In the genomic region with DNA sequence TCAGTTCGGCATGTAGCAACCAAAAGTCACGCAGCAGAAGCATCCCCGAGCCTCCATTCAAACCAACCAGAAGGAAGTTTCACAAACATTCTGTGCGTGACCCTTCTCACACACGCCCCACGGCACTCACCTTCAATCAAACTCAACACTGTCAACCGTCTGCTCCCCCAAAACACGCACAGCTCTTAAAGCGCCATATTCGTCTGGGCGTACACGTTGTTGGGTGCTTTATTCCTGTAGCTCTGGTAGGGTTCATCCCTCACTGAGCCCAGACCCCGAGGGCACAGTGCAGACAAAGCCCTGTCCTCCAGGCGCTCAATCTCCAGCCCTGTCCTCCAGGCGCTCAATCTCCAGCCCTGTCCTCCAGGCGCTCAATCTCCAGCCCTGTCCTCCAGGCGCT, we compare ENCODE assay signal across 21 cellular contexts. TPM values are rescaled to one million over a fixed set of nuclear protein-coding genes. Genes with fewer than 3 reads are reported as not detected.
DNase-seq lines count a peak whose midpoint lies in the region; ATAC-seq and TF ChIP-seq lines count a peak whose summit lies in the region.
"Had no signal": no experiment of that assay in that cellular context is flagged by ENCODE, and none has a peak within 500 bp of the region (broad histone marks: within the 10 kb centered on the region; RNA-seq: fewer than 3 reads in every experiment).

No MANE protein-coding gene starts in this region.

- H3K4me1 Mint-ChIP-seq in HFFc6 (ENCODE audit: low read depth) (peaks cover 6% of the 10 kb centered on the region; the same call in 1 of the 2 replicates), brain (peaks cover 24% of the 10 kb centered on the region), neural crest cell (peaks cover 9% of the 10 kb centered on the region)

- H3K27ac Mint-ChIP-seq in HFFc6 (no peak overlapping the region), brain (no peak overlapping the region), neural crest cell (ENCODE audit: unreplicated experiment) (no peak overlapping the region)
- H3K27ac Mint-ChIP-seq: activated naive CD4-positive, alpha-beta T cell treated with anti-CD3 and anti-CD28 coated beads for 36 hours; activated T-cell treated with anti-CD3 and anti-CD28 coated beads, Interleukin-2, amount 50 U/mL, for 72 hours; CD14-positive monocyte; stimulated activated naive CD8-positive, alpha-beta T cell treated with anti-CD3 and anti-CD28 coated beads, Interleukin-15, amount 100 ng/mL, for 72 hours had no signal

- TF ChIP-seq CTCF in HFFc6 (IDR thresholded peaks at IDR 0.05) (no peak), brain (conservative IDR thresholded peaks at IDR 0.05) (no peak), neural crest cell (conservative IDR thresholded peaks at IDR 0.05) (no peak)

- H3K9me3 Mint-ChIP-seq in HFFc6 (peaks cover 29% of the 10 kb centered on the region), brain (peaks cover 5 to 32% (median 20%) of the 10 kb centered on the region in 5 experiments), neural crest cell (peaks cover 8% of the 10 kb centered on the region)

- H3K36me3 Mint-ChIP-seq in HFFc6 (ENCODE audit: low read depth), result peaks cover 20% of the 10 kb centered on the region
- H3K36me3 Mint-ChIP-seq in brain, result peaks cover 46% of the 10 kb centered on the region
- H3K36me3 Mint-ChIP-seq in neural crest cell (ENCODE audit: low read depth), result peaks cover 10% of the 10 kb centered on the region

- H3K27me3 Mint-ChIP-seq in HFFc6 (ENCODE audit: insufficient read depth) (peaks cover 2% of the 10 kb centered on the region), brain (peaks cover 12% of the 10 kb centered on the region), neural crest cell (ENCODE audit: low read depth) (peaks cover 46% of the 10 kb centered on the region)

- H3K4me3 Mint-ChIP-seq in HFFc6 (peak overlapping the region; percentile 30; the same call in 1 of the 2 replicates), brain (peak overlapping the region; percentile 46 to 72 (median 61)), neural crest cell (peak overlapping the region; percentile 51)

- ATAC-seq in HG02759 (IDR thresholded peaks at IDR 0.05; ENCODE audit: unreplicated experiment) (no peak), GM19023 (IDR thresholded peaks at IDR 0.05; ENCODE audit: unreplicated experiment) (no peak)
- ATAC-seq: activated T-cell treated with anti-CD3 and anti-CD28 coated beads, Interleukin-2, amount 50 U/mL, for 72 hours; gastrocnemius medialis; HCT116; Panc1; sciatic nerve; stimulated activated naive CD8-positive, alpha-beta T cell treated with anti-CD3 and anti-CD28 coated beads, Interleukin-15, amount 100 ng/mL, for 72 hours had no signal

- DNase-seq in HFFc6 (no peak), neural crest cell (ENCODE audit: low read depth, low spot score) (no peak), iPS-NIHi11 (ENCODE audit: low spot score) (no peak)
- DNase-seq: activated CD4-positive, alpha-beta T cell treated with anti-CD3 and anti-CD28 coated beads for 4 hours; activated naive CD4-positive, alpha-beta T cell treated with anti-CD3 and anti-CD28 coated beads for 36 hours; activated T-cell treated with anti-CD3 and anti-CD28 coated beads, Interleukin-2, amount 50 U/mL, for 72 hours; amygdala; DMS 273 treated with DMSO at 0.1 percent for 48 hours; gastrocnemius medialis; left ventricle myocardium inferior; NCI-H1092 treated with DMSO at 0.1 percent for 48 hours; NCI-H1930; NCI-H526; stimulated activated naive CD8-positive, alpha-beta T cell treated with anti-CD3 and anti-CD28 coated beads, Interleukin-15, amount 100 ng/mL, for 72 hours had no signal

RNA-seq across cellular contexts. Expression of a gene that starts 2.2 kb away (rescaled TPM):
- 10 to 100 TPM in 2 of 6 experiments, 1 to 10 TPM in 4; 8.0 to 14.8 (median 9.3) TPM for total RNA-seq in HFFc6 (2021; fragmentation: NEBNext Ultra II Directional; extraction: Animal tissue kit (Norgen Biotek cat#: 25700))
- 31.1 TPM for polyA plus RNA-seq in brain (ENCODE audit: insufficient read depth, low read depth, low replicate concordance)
- total RNA-seq in neural crest cell, result 5.6 and 8.9 TPM in 2 replicates

RNA-seq across cellular contexts. Expression of a gene that starts 20.2 kb away (rescaled TPM):
- 10 to 100 TPM; 27.7 to 36.3 (median 33.7) TPM for total RNA-seq in HFFc6 (2021; fragmentation: NEBNext Ultra II Directional; extraction: Animal tissue kit (Norgen Biotek cat#: 25700))
- polyA plus RNA-seq in brain (ENCODE audit: insufficient read depth, low read depth, low replicate concordance), result 74.0 TPM
- total RNA-seq in neural crest cell, result 44.1 and 44.4 TPM in 2 replicates

RNA-seq across cellular contexts. Expression of a gene that starts 39.2 kb away (rescaled TPM):
- 1 to 10 TPM in 5 of 6 experiments, under 1 TPM in 1; 0.96 to 2.9 (median 1.6) TPM for total RNA-seq in HFFc6 (2021; fragmentation: NEBNext Ultra II Directional; extraction: Animal tissue kit (Norgen Biotek cat#: 25700))
- 99.9 TPM for polyA plus RNA-seq in brain (ENCODE audit: insufficient read depth, low read depth, low replicate concordance)
- total RNA-seq in neural crest cell, result 21.7 and 23.8 TPM in 2 replicates
- polyA plus RNA-seq: CD14-positive monocyte had no signal

RNA-seq across cellular contexts. Expression of a gene that starts 48.0 kb away (rescaled TPM):
- total RNA-seq in HFFc6 (2021; fragmentation: NEBNext Ultra II Directional; extraction: Animal tissue kit (Norgen Biotek cat#: 25700)), result 10 to 100 TPM; 60.6 to 73.5 (median 66.3) TPM
- 72.9 TPM for polyA plus RNA-seq in brain (ENCODE audit: insufficient read depth, low read depth, low replicate concordance)
- 57.1 and 64.6 TPM in 2 replicates for total RNA-seq in neural crest cell

RNA-seq across cellular contexts. Expression of a gene that starts 55.6 kb away (rescaled TPM):
- total RNA-seq in HFFc6 (2021; fragmentation: NEBNext Ultra II Directional; extraction: Animal tissue kit (Norgen Biotek cat#: 25700)), result 10 to 100 TPM; 47.3 to 67.6 (median 62.5) TPM
- 96.8 TPM for polyA plus RNA-seq in brain (ENCODE audit: insufficient read depth, low read depth, low replicate concordance)
- total RNA-seq in neural crest cell, result 155 and 166 TPM in 2 replicates
